8 cellular contexts compared by ENCODE assay signal in the genomic region with DNA sequence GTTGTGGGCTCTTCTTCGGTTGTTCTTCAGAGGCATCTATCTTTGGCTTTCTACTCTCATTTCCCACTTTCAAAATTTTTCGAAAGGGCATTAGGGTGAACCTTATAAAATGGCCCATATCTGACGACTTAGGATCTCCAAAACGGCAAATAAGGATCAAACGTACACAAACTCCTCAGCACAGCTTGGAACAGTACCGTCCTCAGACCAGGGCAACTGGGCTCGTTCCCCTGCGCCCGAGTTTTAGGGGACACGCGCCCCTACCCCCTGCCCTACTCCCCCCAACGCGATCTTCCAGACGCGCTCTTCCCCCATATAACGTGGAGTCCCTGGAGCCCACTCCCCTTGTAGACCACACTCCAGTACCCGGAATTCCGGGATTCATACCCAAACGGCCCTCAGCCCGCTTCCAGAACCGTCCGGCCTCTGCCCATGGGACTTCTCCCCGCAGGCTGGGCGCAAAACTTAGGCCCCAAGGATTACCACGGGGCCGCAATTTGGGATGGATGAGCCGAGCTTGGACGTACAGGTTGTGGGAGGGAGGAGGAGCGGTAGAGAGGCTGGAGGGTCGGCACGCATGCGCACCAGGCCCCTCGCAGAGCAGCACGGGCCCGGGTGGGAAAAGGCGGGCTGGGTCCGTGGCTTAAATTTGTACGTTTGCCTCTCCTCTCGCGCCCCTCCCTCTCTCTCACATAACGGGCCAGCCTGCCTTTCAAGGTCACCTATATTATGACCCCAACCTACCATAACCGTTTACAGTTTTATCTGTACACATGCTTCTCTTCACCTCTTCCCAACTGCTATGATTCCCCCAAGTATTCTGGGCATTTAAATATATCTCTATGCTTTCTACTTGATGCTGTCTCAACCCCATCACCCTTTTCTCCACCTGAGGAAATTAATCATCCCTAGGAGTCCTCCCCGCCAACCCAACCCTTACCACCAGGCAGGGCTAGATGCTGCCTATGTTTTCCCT. TPM values are rescaled to one million over a fixed set of nuclear protein-coding genes. Genes with fewer than 3 reads are reported as not detected.
DNase-seq lines count a peak whose midpoint lies in the region; ATAC-seq lines count a peak whose summit lies in the region.

No MANE protein-coding gene starts in this region.

- peaks cover 13% of the 10 kb centered on the region for H3K4me1 Mint-ChIP-seq in T-helper 1 cell treated with Interleukin-12 subunit alpha and Interleukin-12 subunit beta and Interleukin-4 antibody, amounts not matched to agents 30 μg/mL and 1 μg/mL, for 36 hours (ENCODE audit: low read depth)

- H3K27me3 Mint-ChIP-seq in T-helper 1 cell treated with Interleukin-12 subunit alpha and Interleukin-12 subunit beta and Interleukin-4 antibody, amounts not matched to agents 30 μg/mL and 1 μg/mL, for 36 hours (ENCODE audit: low read depth), result peaks cover 22% of the 10 kb centered on the region

- H3K36me3 Mint-ChIP-seq in T-helper 1 cell treated with Interleukin-12 subunit alpha and Interleukin-12 subunit beta and Interleukin-4 antibody, amounts not matched to agents 30 μg/mL and 1 μg/mL, for 36 hours (ENCODE audit: low read depth), result peaks cover 9% of the 10 kb centered on the region

- H3K27ac Mint-ChIP-seq in T-helper 1 cell treated with Interleukin-12 subunit alpha and Interleukin-12 subunit beta and Interleukin-4 antibody, amounts not matched to agents 30 μg/mL and 1 μg/mL, for 36 hours, result peak overlapping the region; percentile 58

- H3K4me3 Mint-ChIP-seq in T-helper 1 cell treated with Interleukin-12 subunit alpha and Interleukin-12 subunit beta and Interleukin-4 antibody, amounts not matched to agents 30 μg/mL and 1 μg/mL, for 36 hours, result peak overlapping the region; percentile 81

- DNase-seq in anterior cingulate cortex (lab: John Stamatoyannopoulos, UW), result peak in 55 of 58 donors; percentile 3 to 78 (median 45)
- peak; percentile 58 for DNase-seq in left lobe of liver (ENCODE audit: low spot score)
- DNase-seq in stimulated activated CD4-positive, alpha-beta T cell treated with anti-CD3 and anti-CD28 coated beads, Interleukin-4, amount 100 ng/mL, for 4 hours, result peak; percentile 55 to 68
- DNase-seq in KG1 (lab: John Stamatoyannopoulos, UW), result no peak
- DNase-seq in NCI-H1436 treated with DMSO at 0.1 percent for 48 hours (lab: John Stamatoyannopoulos, UW), result no peak

- no peaks in the 10 kb centered on the region for H3K9me3 Mint-ChIP-seq in T-helper 1 cell treated with Interleukin-12 subunit alpha and Interleukin-12 subunit beta and Interleukin-4 antibody, amounts not matched to agents 30 μg/mL and 1 μg/mL, for 36 hours

- ATAC-seq in GM19025 (IDR thresholded peaks at IDR 0.05; ENCODE audit: low read depth, unreplicated experiment) (peak; percentile 78), HG03139 (IDR thresholded peaks at IDR 0.05; ENCODE audit: unreplicated experiment) (peak; percentile 85), left lobe of liver (peak; percentile 84)

RNA-seq across cellular contexts. Expression of a gene that starts 3.4 kb away (rescaled TPM):
- total RNA-seq in left lobe of liver, result 0.28 TPM

RNA-seq across cellular contexts. Expression of a gene that starts 17.7 kb away (rescaled TPM):
- total RNA-seq in left lobe of liver, result 18.8 TPM

RNA-seq across cellular contexts. Expression of a gene that starts 34.9 kb away (rescaled TPM):
- total RNA-seq in left lobe of liver, result 14.3 TPM

RNA-seq across cellular contexts. Expression of a gene that starts 54.2 kb away (rescaled TPM):
- total RNA-seq in left lobe of liver, result 14.7 TPM

RNA-seq across cellular contexts. Expression of a gene that starts 55.5 kb away (rescaled TPM):
- 4.7 TPM for total RNA-seq in left lobe of liver

Comparison
In these comparisons a context has a peak if more than half of its experiments do, and no peak if none do; other contexts are left out.
1. DNase-seq: peak in anterior cingulate cortex (55 of 58), left lobe of liver (single experiment) and stimulated activated CD4-positive, alpha-beta T cell treated with anti-CD3 and anti-CD28 coated beads, Interleukin-4, amount 100 ng/mL, for 4 hours (2 of 2); none in KG1 (single experiment) and NCI-H1436 treated with DMSO at 0.1 percent for 48 hours (single experiment).
2. Peak in every context shown above with its lines, with median percentiles within 50 percentile points of each other: ATAC-seq.